In genomic region chr1:224172229-224172628, GRCh38 we compare ENCODE assay signal across 12 cellular contexts. TPM values are rescaled to one million over a fixed set of nuclear protein-coding genes. Genes with fewer than 3 reads are reported as not detected.
DNase-seq lines count a peak whose midpoint lies in the region; ATAC-seq and TF ChIP-seq lines count a peak whose summit lies in the region.
"Had no signal": no experiment of that assay in that cellular context is flagged by ENCODE, and none has a peak within 500 bp of the region (broad histone marks: within the 10 kb centered on the region; RNA-seq: fewer than 3 reads in every experiment).

No MANE protein-coding gene starts in this region.

- H3K27me3 ChIP-seq in neutrophil = no peaks in the 10 kb centered on the region

- no peak for TF ChIP-seq CTCF in neutrophil (IDR thresholded peaks at IDR 0.05)

- CTCF ChIA-PET in HEK293T (lab: Yijun Ruan, JAX) = no interaction called here

- H3K9me3 ChIP-seq in neutrophil = no peaks in the 10 kb centered on the region
- H3K9me3 ChIP-seq: Caco-2, HAP-1 had no signal

- peak overlapping the region; percentile 69 for H3K27ac Mint-ChIP-seq in activated naive CD4-positive, alpha-beta T cell treated with anti-CD3 and anti-CD28 coated beads, Interleukin-2, amount 50 U/mL, for 24 hours
- no peak overlapping the region for H3K27ac Mint-ChIP-seq in activated naive CD4-positive, alpha-beta T cell treated with anti-CD3 and anti-CD28 coated beads, Interleukin-2, amount 50 U/mL, for 72 hours
- H3K27ac Mint-ChIP-seq in activated T-helper 17 cell treated with anti-CD3 and anti-CD28 coated beads, Interleukin-2, amount 50 U/mL, for 72 hours = peak overlapping the region; percentile 30
- H3K27ac Mint-ChIP-seq: CD4-positive, alpha-beta T cell; HFFc6 had no signal

- H3K36me3 ChIP-seq in neutrophil = no peaks in the 10 kb centered on the region
- H3K36me3 ChIP-seq: HAP-1 had no signal

- no peak overlapping the region for H3K4me3 ChIP-seq in neutrophil (ENCODE audit: low read depth in 1 of 2, low read length in 1 of 2)
- H3K4me3 ChIP-seq: HAP-1 had no signal

- no peak for DNase-seq in activated naive CD4-positive, alpha-beta T cell treated with anti-CD3 and anti-CD28 coated beads, Interleukin-2, amount 50 U/mL, for 72 hours (ENCODE audit: low spot score in 2 of 2)
- no peak for DNase-seq in HEK293T (ENCODE audit: extremely low spot score)
- no peak for DNase-seq in activated CD4-positive, alpha-beta T cell treated with anti-CD3 and anti-CD28 coated beads, Interleukin-2, amount 50 U/mL, for 1 hour
- DNase-seq in NCI-H2081 treated with DMSO at 0.1 percent for 48 hours (lab: John Stamatoyannopoulos, UW) = no peak
- DNase-seq: ACHN; Caco-2; CD4-positive, alpha-beta T cell; HFFc6 had no signal

- peaks cover 4% of the 10 kb centered on the region for H3K36me3 Mint-ChIP-seq in activated naive CD4-positive, alpha-beta T cell treated with anti-CD3 and anti-CD28 coated beads, Interleukin-2, amount 50 U/mL, for 24 hours
- peaks cover 0 to 22% of the 10 kb centered on the region in 2 donors for H3K36me3 Mint-ChIP-seq in activated naive CD4-positive, alpha-beta T cell treated with anti-CD3 and anti-CD28 coated beads, Interleukin-2, amount 50 U/mL, for 72 hours
- H3K36me3 Mint-ChIP-seq in activated T-helper 17 cell treated with anti-CD3 and anti-CD28 coated beads, Interleukin-2, amount 50 U/mL, for 72 hours (ENCODE audit: low read depth) = no peaks in the 10 kb centered on the region

- no peaks in the 10 kb centered on the region for H3K27me3 Mint-ChIP-seq in activated naive CD4-positive, alpha-beta T cell treated with anti-CD3 and anti-CD28 coated beads, Interleukin-2, amount 50 U/mL, for 24 hours
- H3K27me3 Mint-ChIP-seq in activated T-helper 17 cell treated with anti-CD3 and anti-CD28 coated beads, Interleukin-2, amount 50 U/mL, for 72 hours = no peaks in the 10 kb centered on the region
- H3K27me3 Mint-ChIP-seq: CD4-positive, alpha-beta T cell had no signal

- no peak for ATAC-seq in activated naive CD4-positive, alpha-beta T cell treated with anti-CD3 and anti-CD28 coated beads, Interleukin-2, amount 50 U/mL, for 72 hours
- ATAC-seq in activated T-helper 17 cell treated with anti-CD3 and anti-CD28 coated beads, Interleukin-2, amount 50 U/mL, for 72 hours (replicated peaks) = no peak

- no peaks in the 10 kb centered on the region for H3K9me3 Mint-ChIP-seq in activated naive CD4-positive, alpha-beta T cell treated with anti-CD3 and anti-CD28 coated beads, Interleukin-2, amount 50 U/mL, for 24 hours
- peaks cover 0 to 14% of the 10 kb centered on the region in 2 donors for H3K9me3 Mint-ChIP-seq in activated naive CD4-positive, alpha-beta T cell treated with anti-CD3 and anti-CD28 coated beads, Interleukin-2, amount 50 U/mL, for 72 hours
- peaks cover 3% of the 10 kb centered on the region for H3K9me3 Mint-ChIP-seq in activated T-helper 17 cell treated with anti-CD3 and anti-CD28 coated beads, Interleukin-2, amount 50 U/mL, for 72 hours
- H3K9me3 Mint-ChIP-seq: CD4-positive, alpha-beta T cell had no signal

- H3K4me3 Mint-ChIP-seq in activated naive CD4-positive, alpha-beta T cell treated with anti-CD3 and anti-CD28 coated beads, Interleukin-2, amount 50 U/mL, for 24 hours = no peak overlapping the region
- peak overlapping the region; percentile 72 for H3K4me3 Mint-ChIP-seq in activated T-helper 17 cell treated with anti-CD3 and anti-CD28 coated beads, Interleukin-2, amount 50 U/mL, for 72 hours
- H3K4me3 Mint-ChIP-seq: CD4-positive, alpha-beta T cell; HFFc6 had no signal

- H3K4me1 ChIP-seq in neutrophil (ENCODE audit: control insufficient read depth in 1 of 2, insufficient read depth in 1 of 2, low read depth in 1 of 2, low read length in 1 of 2) = peaks cover 60 to 71% of the 10 kb centered on the region in 2 experiments
- H3K4me1 ChIP-seq: Caco-2, HAP-1 had no signal

- H3K4me1 Mint-ChIP-seq in activated naive CD4-positive, alpha-beta T cell treated with anti-CD3 and anti-CD28 coated beads, Interleukin-2, amount 50 U/mL, for 24 hours = peaks cover 38% of the 10 kb centered on the region
- H3K4me1 Mint-ChIP-seq in activated T-helper 17 cell treated with anti-CD3 and anti-CD28 coated beads, Interleukin-2, amount 50 U/mL, for 72 hours = peaks cover 32% of the 10 kb centered on the region

- H3K27ac ChIP-seq in neutrophil = peak overlapping the region; percentile 86

- POLR2A ChIA-PET in HEK293T (lab: Yijun Ruan, JAX) = no interaction called here

TF ChIP-seq in HEK293T, 16 proteins besides CTCF, POLR2A, EP300 and RAD21:
- TF ChIP-seq SUZ12 (IDR thresholded peaks at IDR 0.05) = no peak
- no peak for TF ChIP-seq FOXK2 (IDR thresholded peaks at IDR 0.05)
- TF ChIP-seq TARDBP (IDR thresholded peaks at IDR 0.05) = peak; percentile 28; the same call in 1 of the 2 replicates
- TF ChIP-seq, protein P1, sequence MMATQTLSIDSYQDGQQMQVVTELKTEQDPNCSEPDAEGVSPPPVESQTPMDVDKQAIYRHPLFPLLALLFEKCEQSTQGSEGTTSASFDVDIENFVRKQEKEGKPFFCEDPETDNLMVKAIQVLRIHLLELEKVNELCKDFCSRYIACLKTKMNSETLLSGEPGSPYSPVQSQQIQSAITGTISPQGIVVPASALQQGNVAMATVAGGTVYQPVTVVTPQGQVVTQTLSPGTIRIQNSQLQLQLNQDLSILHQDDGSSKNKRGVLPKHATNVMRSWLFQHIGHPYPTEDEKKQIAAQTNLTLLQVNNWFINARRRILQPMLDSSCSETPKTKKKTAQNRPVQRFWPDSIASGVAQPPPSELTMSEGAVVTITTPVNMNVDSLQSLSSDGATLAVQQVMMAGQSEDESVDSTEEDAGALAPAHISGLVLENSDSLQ (IDR thresholded peaks at IDR 0.05) = no peak
- no peak for TF ChIP-seq FOXA1 (IDR thresholded peaks at IDR 0.05)
- no peak for TF ChIP-seq L3MBTL2 (conservative IDR thresholded peaks at IDR 0.05)
- no peak for TF ChIP-seq ARNT (IDR thresholded peaks at IDR 0.05)

RNA-seq across cellular contexts. Expression of gene DEGS1, which starts 10.8 kb away (rescaled TPM):
- 10 to 100 TPM; 10.5 to 38.3 TPM for total RNA-seq in activated naive CD4-positive, alpha-beta T cell treated with anti-CD3 and anti-CD28 coated beads, Interleukin-2, amount 50 U/mL, for 72 hours
- 10 to 100 TPM; 37.7 to 72.3 TPM for total RNA-seq in activated T-helper 17 cell treated with anti-CD3 and anti-CD28 coated beads, Interleukin-2, amount 50 U/mL, for 72 hours

RNA-seq across cellular contexts. Expression of gene FBXO28, which starts 58.3 kb away (rescaled TPM):
- 10 to 100 TPM; 14.4 to 18.1 TPM for total RNA-seq in activated naive CD4-positive, alpha-beta T cell treated with anti-CD3 and anti-CD28 coated beads, Interleukin-2, amount 50 U/mL, for 72 hours
- 10 to 100 TPM; 26.2 to 29.5 TPM for total RNA-seq in activated T-helper 17 cell treated with anti-CD3 and anti-CD28 coated beads, Interleukin-2, amount 50 U/mL, for 72 hours

Comparison
In these comparisons a context has a peak if more than half of its experiments do, and no peak if none do; other contexts are left out.
1. H3K27ac Mint-ChIP-seq: peak in activated naive CD4-positive, alpha-beta T cell treated with anti-CD3 and anti-CD28 coated beads, Interleukin-2, amount 50 U/mL, for 24 hours (single experiment) and activated T-helper 17 cell treated with anti-CD3 and anti-CD28 coated beads, Interleukin-2, amount 50 U/mL, for 72 hours (single experiment); none in activated naive CD4-positive, alpha-beta T cell treated with anti-CD3 and anti-CD28 coated beads, Interleukin-2, amount 50 U/mL, for 72 hours (0 of 2).